Comparison of ENCODE assay signal across 1 cellular context in the genomic region with DNA sequence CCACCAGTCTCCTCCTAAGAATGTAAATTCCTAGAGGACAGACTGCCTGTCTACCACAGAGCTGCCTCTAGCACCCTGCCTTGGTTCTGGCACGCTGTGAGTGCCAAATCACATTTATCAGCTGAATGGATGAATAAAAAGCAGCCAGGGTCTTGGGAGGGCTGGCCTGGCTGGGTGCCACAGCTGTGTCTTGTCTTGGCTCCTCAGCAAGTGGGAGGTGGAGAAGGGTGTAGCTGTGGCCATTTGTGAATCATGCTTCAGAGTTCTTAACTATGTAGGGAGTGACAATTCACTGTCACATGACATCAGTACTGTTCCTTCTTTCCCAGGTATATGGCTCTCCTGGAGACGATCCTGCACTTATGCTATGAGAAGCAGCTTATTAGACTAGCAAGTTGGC.
TF ChIP-seq lines count a peak whose summit lies in the region.

No MANE protein-coding gene starts in this region.

TF ChIP-seq in GM12878, 131 proteins besides CTCF, POLR2A, EP300 and RAD21 (continued from another document):
- TF ChIP-seq, protein P1, sequence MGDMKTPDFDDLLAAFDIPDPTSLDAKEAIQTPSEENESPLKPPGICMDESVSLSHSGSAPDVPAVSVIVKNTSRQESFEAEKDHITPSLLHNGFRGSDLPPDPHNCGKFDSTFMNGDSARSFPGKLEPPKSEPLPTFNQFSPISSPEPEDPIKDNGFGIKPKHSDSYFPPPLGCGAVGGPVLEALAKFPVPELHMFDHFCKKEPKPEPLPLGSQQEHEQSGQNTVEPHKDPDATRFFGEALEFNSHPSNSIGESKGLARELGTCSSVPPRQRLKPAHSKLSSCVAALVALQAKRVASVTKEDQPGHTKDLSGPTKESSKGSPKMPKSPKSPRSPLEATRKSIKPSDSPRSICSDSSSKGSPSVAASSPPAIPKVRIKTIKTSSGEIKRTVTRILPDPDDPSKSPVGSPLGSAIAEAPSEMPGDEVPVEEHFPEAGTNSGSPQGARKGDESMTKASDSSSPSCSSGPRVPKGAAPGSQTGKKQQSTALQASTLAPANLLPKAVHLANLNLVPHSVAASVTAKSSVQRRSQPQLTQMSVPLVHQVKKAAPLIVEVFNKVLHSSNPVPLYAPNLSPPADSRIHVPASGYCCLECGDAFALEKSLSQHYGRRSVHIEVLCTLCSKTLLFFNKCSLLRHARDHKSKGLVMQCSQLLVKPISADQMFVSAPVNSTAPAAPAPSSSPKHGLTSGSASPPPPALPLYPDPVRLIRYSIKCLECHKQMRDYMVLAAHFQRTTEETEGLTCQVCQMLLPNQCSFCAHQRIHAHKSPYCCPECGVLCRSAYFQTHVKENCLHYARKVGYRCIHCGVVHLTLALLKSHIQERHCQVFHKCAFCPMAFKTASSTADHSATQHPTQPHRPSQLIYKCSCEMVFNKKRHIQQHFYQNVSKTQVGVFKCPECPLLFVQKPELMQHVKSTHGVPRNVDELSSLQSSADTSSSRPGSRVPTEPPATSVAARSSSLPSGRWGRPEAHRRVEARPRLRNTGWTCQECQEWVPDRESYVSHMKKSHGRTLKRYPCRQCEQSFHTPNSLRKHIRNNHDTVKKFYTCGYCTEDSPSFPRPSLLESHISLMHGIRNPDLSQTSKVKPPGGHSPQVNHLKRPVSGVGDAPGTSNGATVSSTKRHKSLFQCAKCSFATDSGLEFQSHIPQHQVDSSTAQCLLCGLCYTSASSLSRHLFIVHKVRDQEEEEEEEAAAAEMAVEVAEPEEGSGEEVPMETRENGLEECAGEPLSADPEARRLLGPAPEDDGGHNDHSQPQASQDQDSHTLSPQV (IDR thresholded peaks at IDR 0.05) = no peak
- TF ChIP-seq NR2C2 (IDR thresholded peaks at IDR 0.05; ENCODE audit: borderline replicate concordance, control insufficient read depth, insufficient read length, low read depth) (no peak), EZH2 (IDR thresholded peaks at IDR 0.05; ENCODE audit: borderline replicate concordance, control insufficient read depth, low read depth, low read length) (no peak), NRF1 (conservative IDR thresholded peaks at IDR 0.05; ENCODE audit: low read depth, low read length) (no peak), CHD4 (IDR thresholded peaks at IDR 0.05) (no peak), NR2C1 (IDR thresholded peaks at IDR 0.05) (no peak), BRCA1 (IDR thresholded peaks at IDR 0.05; ENCODE audit: low read depth, low read length) (no peak), WRNIP1 (IDR thresholded peaks at IDR 0.05; ENCODE audit: borderline replicate concordance, low read depth, low read length) (no peak), MYC (IDR thresholded peaks at IDR 0.05; ENCODE audit: insufficient read depth, insufficient read length, insufficient replicate concordance, low read length, severe bottlenecking) (no peak)
- TF ChIP-seq, protein P2, sequence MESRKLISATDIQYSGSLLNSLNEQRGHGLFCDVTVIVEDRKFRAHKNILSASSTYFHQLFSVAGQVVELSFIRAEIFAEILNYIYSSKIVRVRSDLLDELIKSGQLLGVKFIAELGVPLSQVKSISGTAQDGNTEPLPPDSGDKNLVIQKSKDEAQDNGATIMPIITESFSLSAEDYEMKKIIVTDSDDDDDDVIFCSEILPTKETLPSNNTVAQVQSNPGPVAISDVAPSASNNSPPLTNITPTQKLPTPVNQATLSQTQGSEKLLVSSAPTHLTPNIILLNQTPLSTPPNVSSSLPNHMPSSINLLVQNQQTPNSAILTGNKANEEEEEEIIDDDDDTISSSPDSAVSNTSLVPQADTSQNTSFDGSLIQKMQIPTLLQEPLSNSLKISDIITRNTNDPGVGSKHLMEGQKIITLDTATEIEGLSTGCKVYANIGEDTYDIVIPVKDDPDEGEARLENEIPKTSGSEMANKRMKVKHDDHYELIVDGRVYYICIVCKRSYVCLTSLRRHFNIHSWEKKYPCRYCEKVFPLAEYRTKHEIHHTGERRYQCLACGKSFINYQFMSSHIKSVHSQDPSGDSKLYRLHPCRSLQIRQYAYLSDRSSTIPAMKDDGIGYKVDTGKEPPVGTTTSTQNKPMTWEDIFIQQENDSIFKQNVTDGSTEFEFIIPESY (IDR thresholded peaks at IDR 0.05) = no peak
